19 cellular contexts compared by ENCODE assay signal in the genomic region with DNA sequence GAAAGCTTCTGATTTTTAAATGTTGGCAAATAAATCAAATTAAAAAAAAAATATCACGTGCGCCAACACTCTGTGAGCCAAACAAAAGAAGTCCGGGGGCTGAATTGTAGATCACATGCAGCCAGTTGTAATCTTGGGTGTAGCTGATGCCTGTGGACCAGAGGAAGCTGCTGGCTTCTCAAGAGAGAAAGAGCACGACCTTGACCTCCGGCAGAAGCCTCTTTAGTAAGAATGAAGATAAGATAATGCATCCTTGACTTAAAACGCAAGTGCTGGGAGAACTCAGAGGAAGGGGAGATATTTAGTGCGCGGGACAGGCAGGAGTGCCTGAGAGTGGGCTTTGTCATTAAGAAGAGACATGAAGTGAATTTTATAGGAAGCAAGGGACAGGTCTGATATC.
A peak's percentile ranks its signal among the peaks of the same experiment; 100 is the strongest.
DNase-seq lines count a peak whose midpoint lies in the region; ATAC-seq and TF ChIP-seq lines count a peak whose summit lies in the region.
"Had no signal": no experiment of that assay in that cellular context is flagged by ENCODE, and none has a peak within 500 bp of the region (broad histone marks: within the 10 kb centered on the region; RNA-seq: fewer than 3 reads in every experiment).

No MANE protein-coding gene starts in this region.

- no peaks in the 10 kb centered on the region for H3K27me3 ChIP-seq in cardiac muscle cell
- H3K27me3 ChIP-seq in right cardiac atrium (ENCODE audit: control insufficient read depth, insufficient read depth): no peaks in the 10 kb centered on the region
- no peaks in the 10 kb centered on the region for H3K27me3 ChIP-seq in smooth muscle cell (ENCODE audit: low read depth)
- H3K27me3 ChIP-seq: BLaER1 had no signal

- no peaks in the 10 kb centered on the region for H3K9me3 Mint-ChIP-seq in mesothelial cell of epicardium
- H3K9me3 Mint-ChIP-seq: CD8-positive, alpha-beta T cell; GM23338; H9 had no signal

- peak; percentile 12 to 55 for DNase-seq in cardiac muscle cell (ENCODE audit: low read depth in 1 of 2, low spot score in 1 of 2)
- no peak for DNase-seq in right cardiac atrium
- DNase-seq in mesothelial cell of epicardium (ENCODE audit: low spot score in 2 of 2, unreplicated experiment in 2 of 2): no peak
- DNase-seq in smooth muscle cell (lab: John Stamatoyannopoulos, UW; ENCODE audit: unreplicated experiment): no peak
- no peak for DNase-seq in amygdala (lab: John Stamatoyannopoulos, UW)
- DNase-seq in erythroblast (lab: John Stamatoyannopoulos, UW): no peak
- DNase-seq in T-helper 1 cell: no peak
- DNase-seq: Caco-2; CD4-positive, CD25-positive, alpha-beta regulatory T cell; CD8-positive, alpha-beta T cell; DMS153; DND-41; H9 had no signal

- peaks cover 5% of the 10 kb centered on the region for H3F3A ChIP-seq in smooth muscle cell (ENCODE audit: low read depth)

- H3K4me3 Mint-ChIP-seq in mesothelial cell of epicardium: no peak overlapping the region
- H3K4me3 Mint-ChIP-seq: B cell; CD4-positive, CD25-positive, alpha-beta regulatory T cell; CD8-positive, alpha-beta T cell; GM23338; H9 had no signal

- no peak overlapping the region for H3K9ac ChIP-seq in smooth muscle cell (ENCODE audit: low read depth)
- H3K9ac ChIP-seq: BLaER1 had no signal

- intact Hi-C loops in right cardiac atrium (cut with DNase I): no loop called here

- no peak for ATAC-seq in right cardiac atrium
- ATAC-seq: CD8-positive, alpha-beta T cell; GM23338; HCT116 had no signal

- 27% methylated on average over 8 of the region's 8 CpGs for WGBS in right cardiac atrium
- 49% methylated on average over 8 of the region's 8 CpGs for WGBS in smooth muscle cell (ENCODE audit: low lambda C conversion rate)

- H3K4me3 ChIP-seq in cardiac muscle cell (no peak overlapping the region), right cardiac atrium (ENCODE audit: low read length) (no peak overlapping the region), smooth muscle cell (no peak overlapping the region)
- H3K4me3 ChIP-seq: BLaER1, GM23338 had no signal

- H2AFZ ChIP-seq in smooth muscle cell (ENCODE audit: low read depth): no peak overlapping the region
- H2AFZ ChIP-seq: GM23338 had no signal

- no peaks in the 10 kb centered on the region for H3K36me3 Mint-ChIP-seq in mesothelial cell of epicardium
- H3K36me3 Mint-ChIP-seq: CD4-positive, CD25-positive, alpha-beta regulatory T cell; CD8-positive, alpha-beta T cell had no signal

- peak overlapping the region; percentile 3 for H3K4me2 ChIP-seq in smooth muscle cell
- H3K4me2 ChIP-seq: BLaER1, GM23338 had no signal

- H3K4me1 ChIP-seq in cardiac muscle cell (ENCODE audit: low read depth) (peaks cover 11% of the 10 kb centered on the region), right cardiac atrium (ENCODE audit: control insufficient read depth, insufficient read depth, low read length) (no peaks in the 10 kb centered on the region), smooth muscle cell (ENCODE audit: low read depth) (no peaks in the 10 kb centered on the region)

- H3K79me2 ChIP-seq in smooth muscle cell (ENCODE audit: low read depth): no peaks in the 10 kb centered on the region

- no peak for TF ChIP-seq CTCF in cardiac muscle cell (IDR thresholded peaks at IDR 0.05; ENCODE audit: low read depth, low read length)
- no peak for TF ChIP-seq CTCF in mesothelial cell of epicardium (IDR thresholded peaks at IDR 0.05; ENCODE audit: unreplicated experiment)
- no peak for TF ChIP-seq CTCF in smooth muscle cell (IDR thresholded peaks at IDR 0.05; ENCODE audit: borderline replicate concordance, insufficient read depth, poor library complexity, severe bottlenecking)

- H3K9me3 ChIP-seq in cardiac muscle cell (ENCODE audit: low read depth) (no peaks in the 10 kb centered on the region), right cardiac atrium (ENCODE audit: control insufficient read depth, low read length) (no peaks in the 10 kb centered on the region), smooth muscle cell (replicated peaks; ENCODE audit: low read depth) (no peaks in the 10 kb centered on the region)
- H3K9me3 ChIP-seq: BLaER1, Caco-2 had no signal

- H3K27me3 Mint-ChIP-seq in mesothelial cell of epicardium (ENCODE audit: low read depth): no peaks in the 10 kb centered on the region
- H3K27me3 Mint-ChIP-seq: B cell; CD4-positive, CD25-positive, alpha-beta regulatory T cell had no signal

- H3K27ac ChIP-seq in cardiac muscle cell (peak overlapping the region; percentile 47), right cardiac atrium (ENCODE audit: low read length) (no peak overlapping the region), smooth muscle cell (ENCODE audit: low read depth) (no peak overlapping the region)
- H3K27ac ChIP-seq: 22Rv1, BLaER1, C4-2B had no signal

- peaks cover 20% of the 10 kb centered on the region for H3K4me1 Mint-ChIP-seq in mesothelial cell of epicardium
- H3K4me1 Mint-ChIP-seq: B cell; CD4-positive, CD25-positive, alpha-beta regulatory T cell had no signal

- TF ChIP-seq POLR2A in erythroblast (IDR thresholded peaks at IDR 0.05; ENCODE audit: low read length): no peak

- H3K27ac Mint-ChIP-seq in mesothelial cell of epicardium: peak overlapping the region; percentile 48
- H3K27ac Mint-ChIP-seq: B cell; CD4-positive, CD25-positive, alpha-beta regulatory T cell; CD8-positive, alpha-beta T cell; GM23338 had no signal

- no peaks in the 10 kb centered on the region for H4K20me1 ChIP-seq in smooth muscle cell (ENCODE audit: low read depth)
- H4K20me1 ChIP-seq: BLaER1 had no signal

- H3K36me3 ChIP-seq in cardiac muscle cell: no peaks in the 10 kb centered on the region
- H3K36me3 ChIP-seq in smooth muscle cell (ENCODE audit: low read depth): no peaks in the 10 kb centered on the region
- H3K36me3 ChIP-seq: BLaER1 had no signal

Comparison
In these comparisons a context has a peak if more than half of its experiments do, and no peak if none do; other contexts are left out.
1. DNase-seq: peak in cardiac muscle cell (2 of 2); none in right cardiac atrium (0 of 3), mesothelial cell of epicardium (0 of 2), smooth muscle cell (single experiment), amygdala (0 of 56), erythroblast (0 of 2) and T-helper 1 cell (0 of 5).